19 cellular contexts compared by ENCODE assay signal in genomic region chr6:24905485-24905884, GRCh38. TPM values are rescaled to one million over a fixed set of nuclear protein-coding genes. Genes with fewer than 3 reads are reported as not detected.
DNase-seq lines count a peak whose midpoint lies in the region; ATAC-seq and TF ChIP-seq lines count a peak whose summit lies in the region.
"Had no signal": no experiment of that assay in that cellular context is flagged by ENCODE, and none has a peak within 500 bp of the region (broad histone marks: within the 10 kb centered on the region; RNA-seq: fewer than 3 reads in every experiment).

No MANE protein-coding gene starts in this region.

- no peak for TF ChIP-seq EP300 in esophagus muscularis mucosa (IDR thresholded peaks at IDR 0.05)

- H3K27me3 ChIP-seq in CD8-positive, alpha-beta T cell (ENCODE audit: insufficient read depth, low read length): no peaks in the 10 kb centered on the region
- H3K27me3 ChIP-seq in esophagus muscularis mucosa: peaks cover 0 to 3% (median 0%) of the 10 kb centered on the region in 4 donors
- H3K27me3 ChIP-seq: heart left ventricle, ovary had no signal

- peaks cover 97% of the 10 kb centered on the region for H3K4me1 ChIP-seq in CD8-positive, alpha-beta T cell (ENCODE audit: insufficient read depth, low read length)
- H3K4me1 ChIP-seq in esophagus muscularis mucosa: peaks cover 0 to 24% (median 20%) of the 10 kb centered on the region in 4 donors

- POLR2A ChIA-PET in CD8-positive, alpha-beta T cell (lab: Charles Lee): interaction anchor here (0.9 to 2.7 kb wide), 7 partner anchors 20 to 103 kb away, joined by 3 to 10 read pairs (median 3); no protein-coding TSS in a partner anchor

- CTCF ChIA-PET in CD8-positive, alpha-beta T cell (lab: Charles Lee): interaction anchor here (0.8 to 5.1 kb wide), 11 partner anchors 8 to 119 kb away, joined by 3 to 41 read pairs (median 4); partner anchors contain the start of gene RIPOR2

- peaks cover 81% of the 10 kb centered on the region for H3K4me1 Mint-ChIP-seq in T-helper 1 cell treated with Interleukin-12 subunit alpha and Interleukin-12 subunit beta and Interleukin-4 antibody, amounts not matched to agents 30 μg/mL and 1 μg/mL, for 36 hours (ENCODE audit: low read depth)
- peaks cover 95% of the 10 kb centered on the region for H3K4me1 Mint-ChIP-seq in CD8-positive, alpha-beta T cell (ENCODE audit: low read depth)
- H3K4me1 Mint-ChIP-seq in activated naive CD8-positive, alpha-beta T cell treated with anti-CD3 and anti-CD28 coated beads for 36 hours: peaks cover 82% of the 10 kb centered on the region
- peaks cover 81% of the 10 kb centered on the region for H3K4me1 Mint-ChIP-seq in nephron

- no peak overlapping the region for H3K4me3 ChIP-seq in CD8-positive, alpha-beta T cell (ENCODE audit: low read depth, low read length)
- no peak overlapping the region for H3K4me3 ChIP-seq in esophagus muscularis mucosa
- H3K4me3 ChIP-seq: GM12878, heart left ventricle, ovary had no signal

- WGBS in esophagus muscularis mucosa: 43% methylated on average over 3 of the region's 3 CpGs

- TF ChIP-seq CTCF in CD8-positive, alpha-beta T cell (IDR thresholded peaks at IDR 0.05): no peak
- TF ChIP-seq CTCF in nephron (IDR thresholded peaks at IDR 0.05; ENCODE audit: unreplicated experiment in 3 of 3) (no peak), esophagus muscularis mucosa (IDR thresholded peaks at IDR 0.05) (no peak)

- peak overlapping the region; percentile 53 for H3K27ac Mint-ChIP-seq in T-helper 1 cell treated with Interleukin-12 subunit alpha and Interleukin-12 subunit beta and Interleukin-4 antibody, amounts not matched to agents 30 μg/mL and 1 μg/mL, for 36 hours
- H3K27ac Mint-ChIP-seq in CD8-positive, alpha-beta T cell: peak overlapping the region; percentile 98
- peak overlapping the region; percentile 78 for H3K27ac Mint-ChIP-seq in activated naive CD8-positive, alpha-beta T cell treated with anti-CD3 and anti-CD28 coated beads for 36 hours
- peak overlapping the region; percentile 49 to 59 (median 57) for H3K27ac Mint-ChIP-seq in nephron

- peaks cover 72% of the 10 kb centered on the region for H3K36me3 Mint-ChIP-seq in T-helper 1 cell treated with Interleukin-12 subunit alpha and Interleukin-12 subunit beta and Interleukin-4 antibody, amounts not matched to agents 30 μg/mL and 1 μg/mL, for 36 hours (ENCODE audit: low read depth)
- peaks cover 93% of the 10 kb centered on the region for H3K36me3 Mint-ChIP-seq in CD8-positive, alpha-beta T cell
- peaks cover 74% of the 10 kb centered on the region for H3K36me3 Mint-ChIP-seq in activated naive CD8-positive, alpha-beta T cell treated with anti-CD3 and anti-CD28 coated beads for 36 hours
- H3K36me3 Mint-ChIP-seq in nephron (ENCODE audit: low read depth): no peaks in the 10 kb centered on the region

- H3K36me3 ChIP-seq in CD8-positive, alpha-beta T cell (ENCODE audit: insufficient read depth, low read length): peaks cover 27% of the 10 kb centered on the region
- no peaks in the 10 kb centered on the region for H3K36me3 ChIP-seq in esophagus muscularis mucosa
- H3K36me3 ChIP-seq: heart left ventricle, ovary had no signal

- DNase-seq in T-helper 1 cell (no peak), esophagus muscularis mucosa (ENCODE audit: extremely low spot score) (no peak)
- DNase-seq in CD8-positive, alpha-beta T cell: no peak
- DNase-seq in activated naive CD8-positive, alpha-beta T cell treated with anti-CD3 and anti-CD28 coated beads for 36 hours: no peak
- DNase-seq in stimulated activated CD4-positive, alpha-beta T cell treated with anti-CD3 and anti-CD28 coated beads, Interleukin-2, amount 100 ng/mL, for 48 hours: no peak
- DNase-seq: 8988T; activated CD8-positive, alpha-beta memory T cell treated with anti-CD3 and anti-CD28 coated beads for 24 hours; effector CD8-positive, alpha-beta T cell; H7; heart left ventricle; ovary; SHP77; stimulated activated CD4-positive, alpha-beta T cell treated with anti-CD3 and anti-CD28 coated beads, Interleukin-2, amount 100 ng/mL, for 24 hours; T-helper 2 cell had no signal

- no peak overlapping the region for H3K4me3 Mint-ChIP-seq in T-helper 1 cell treated with Interleukin-12 subunit alpha and Interleukin-12 subunit beta and Interleukin-4 antibody, amounts not matched to agents 30 μg/mL and 1 μg/mL, for 36 hours
- no peak overlapping the region for H3K4me3 Mint-ChIP-seq in CD8-positive, alpha-beta T cell
- no peak overlapping the region for H3K4me3 Mint-ChIP-seq in activated naive CD8-positive, alpha-beta T cell treated with anti-CD3 and anti-CD28 coated beads for 36 hours
- H3K4me3 Mint-ChIP-seq in nephron: no peak overlapping the region

- H3K9me3 ChIP-seq in CD8-positive, alpha-beta T cell (ENCODE audit: low read length): no peaks in the 10 kb centered on the region
- peaks cover 0 to 11% (median 0%) of the 10 kb centered on the region in 4 donors for H3K9me3 ChIP-seq in esophagus muscularis mucosa
- H3K9me3 ChIP-seq: ovary had no signal

- no peaks in the 10 kb centered on the region for H3K9me3 Mint-ChIP-seq in T-helper 1 cell treated with Interleukin-12 subunit alpha and Interleukin-12 subunit beta and Interleukin-4 antibody, amounts not matched to agents 30 μg/mL and 1 μg/mL, for 36 hours
- H3K9me3 Mint-ChIP-seq in CD8-positive, alpha-beta T cell: peaks cover 7% of the 10 kb centered on the region
- H3K9me3 Mint-ChIP-seq in activated naive CD8-positive, alpha-beta T cell treated with anti-CD3 and anti-CD28 coated beads for 36 hours: peaks cover 8% of the 10 kb centered on the region
- peaks cover 10% of the 10 kb centered on the region for H3K9me3 Mint-ChIP-seq in nephron

- H3K27ac ChIP-seq in CD8-positive, alpha-beta T cell (ENCODE audit: low read depth, low read length): no peak overlapping the region
- H3K27ac ChIP-seq in esophagus muscularis mucosa (replicated peaks in 1 of 4): no peak overlapping the region
- H3K27ac ChIP-seq: heart left ventricle, ovary, VCaP had no signal

- H3K27me3 Mint-ChIP-seq in T-helper 1 cell treated with Interleukin-12 subunit alpha and Interleukin-12 subunit beta and Interleukin-4 antibody, amounts not matched to agents 30 μg/mL and 1 μg/mL, for 36 hours (ENCODE audit: low read depth): no peaks in the 10 kb centered on the region
- no peaks in the 10 kb centered on the region for H3K27me3 Mint-ChIP-seq in CD8-positive, alpha-beta T cell (ENCODE audit: low read depth)
- no peaks in the 10 kb centered on the region for H3K27me3 Mint-ChIP-seq in activated naive CD8-positive, alpha-beta T cell treated with anti-CD3 and anti-CD28 coated beads for 36 hours
- H3K27me3 Mint-ChIP-seq in nephron (ENCODE audit: low read depth): peaks cover 18% of the 10 kb centered on the region

- intact Hi-C loops in CD8-positive, alpha-beta T cell (cut with DNase I, micrococcal nuclease): no loop called here
- intact Hi-C loops in esophagus muscularis mucosa (cut with DNase I): no loop called here

- no peak for TF ChIP-seq POLR2A in esophagus muscularis mucosa (IDR thresholded peaks at IDR 0.05; ENCODE audit: low read depth)

- no peak for ATAC-seq in CD8-positive, alpha-beta T cell
- ATAC-seq in GM19324 (IDR thresholded peaks at IDR 0.05; ENCODE audit: low FRiP score, unreplicated experiment): no peak
- ATAC-seq: GM12878, heart left ventricle had no signal

RNA-seq across cellular contexts. Expression of gene RIPOR2, which starts 30.3 kb away (rescaled TPM):
- 10 to 100 TPM; 92.5 to 93.2 TPM for total RNA-seq in CD8-positive, alpha-beta T cell
- total RNA-seq in activated naive CD8-positive, alpha-beta T cell treated with anti-CD3 and anti-CD28 coated beads for 36 hours: 10 to 100 TPM; 75.2 to 80.0 TPM
- 10 to 100 TPM in 1 of 4 donors, 1 to 10 TPM in 3; 2.6 to 14.4 (median 5.1) TPM for total RNA-seq in esophagus muscularis mucosa

Comparison
In these comparisons a context has a peak if more than half of its experiments do, and no peak if none do; other contexts are left out.
1. RNA of gene RIPOR2, which starts 30.3 kb away (total RNA-seq): 92.5 to 93.2 TPM in CD8-positive, alpha-beta T cell and 75.2 to 80.0 TPM in activated naive CD8-positive, alpha-beta T cell treated with anti-CD3 and anti-CD28 coated beads for 36 hours; 2.6 to 14.4 TPM in esophagus muscularis mucosa; every median in the first group is over 4 times any median in the second.
2. Peak in every context shown above with its lines, with median percentiles within 50 percentile points of each other: H3K27ac Mint-ChIP-seq.